12 cellular contexts compared by ENCODE assay signal in the genomic region with DNA sequence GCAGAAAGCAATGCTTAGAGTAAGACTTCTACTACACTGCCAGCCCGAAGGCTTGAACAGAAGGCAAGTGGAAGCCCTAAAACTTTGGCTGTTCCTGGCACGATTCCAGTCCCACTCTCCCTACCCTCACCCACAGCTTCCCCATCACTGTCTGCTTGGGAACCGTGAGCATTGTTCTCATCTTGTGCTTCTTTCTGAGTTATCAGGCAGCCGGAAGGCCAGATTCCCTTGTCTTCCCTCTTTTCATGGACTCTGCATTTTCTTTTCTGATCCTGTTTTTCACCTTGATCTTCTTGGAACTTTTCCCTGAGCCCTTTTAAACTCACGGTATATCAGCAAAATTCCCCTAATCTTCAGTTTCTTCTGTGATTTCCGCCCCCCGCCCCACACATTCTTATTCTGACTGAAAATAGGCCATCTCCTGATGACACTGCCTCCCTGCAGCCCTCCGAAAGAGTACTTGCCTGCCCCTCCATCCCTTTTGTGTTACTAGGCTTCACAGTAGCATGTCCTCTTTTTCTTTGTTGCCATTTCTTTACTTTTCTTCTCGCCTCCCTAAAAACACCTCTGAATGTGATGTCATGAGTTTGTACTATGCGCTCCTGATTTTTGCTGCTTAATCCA. TPM values are rescaled to one million over a fixed set of nuclear protein-coding genes. Genes with fewer than 3 reads are reported as not detected.
DNase-seq lines count a peak whose midpoint lies in the region; ATAC-seq, FAIRE-seq and TF ChIP-seq lines count a peak whose summit lies in the region.
"Had no signal": no experiment of that assay in that cellular context is flagged by ENCODE, and none has a peak within 500 bp of the region (broad histone marks: within the 10 kb centered on the region; RNA-seq: fewer than 3 reads in every experiment).

No MANE protein-coding gene starts in this region.

- H2AK5ac ChIP-seq in H1 (ENCODE audit: low read depth, low read length): no peak overlapping the region

- peaks cover 5% of the 10 kb centered on the region for H3K4me1 ChIP-seq in cardiac muscle cell (ENCODE audit: low read depth)
- H3K4me1 ChIP-seq in H1 (replicated peaks in 1 of 4; ENCODE audit: control insufficient read depth in 3 of 4, insufficient read depth in 4 of 4, low read length in 3 of 4): peaks cover 0 to 13% (median 9%) of the 10 kb centered on the region in 4 experiments; a peak in 4 of 7 replicates

- no peak overlapping the region for H3K56ac ChIP-seq in H1 (replicated peaks; ENCODE audit: insufficient read length, low read depth, low read length)

- TF ChIP-seq POLR2A in H1 (IDR thresholded peaks at IDR 0.05; ENCODE audit: control extremely low read depth in 1 of 2, low read depth in 2 of 2, low read length in 2 of 2): no peak

- CTCF ChIA-PET in H1 (lab: Charles Lee; ENCODE audit: partially characterized antibody): interaction anchor here (1.8 to 2.3 kb wide), 2 partner anchors 27 to 72 kb away, joined by 5 to 10 read pairs; no protein-coding TSS in a partner anchor

- H3K14ac ChIP-seq in H1 (ENCODE audit: insufficient read length): no peak overlapping the region

- H3K4me2 ChIP-seq in H1 (ENCODE audit: insufficient read depth in 1 of 2, low read depth in 2 of 2, low read length in 2 of 2): peak overlapping the region; percentile 48 to 66
- H3K4me2 ChIP-seq: SK-N-SH had no signal

- intact Hi-C loops in cardiac septum (cut with DNase I): no loop called here

- H3K4ac ChIP-seq in H1 (replicated peaks; ENCODE audit: insufficient read length, low read depth, low read length): no peak overlapping the region

- no peak for TF ChIP-seq RAD21 in H1 (IDR thresholded peaks at IDR 0.05 in 1 of 2, conservative IDR thresholded peaks at IDR 0.05 in 1 of 2; ENCODE audit: low read depth in 2 of 2, low read length in 2 of 2)

- H3K9ac ChIP-seq in H1 (replicated peaks in 1 of 4; ENCODE audit: extremely low read depth in 1 of 4, low read depth in 3 of 4, low read length in 3 of 4): peak overlapping the region in 1 of 4 experiments; percentile 2; a peak in 3 of 7 replicates
- H3K9ac ChIP-seq: SK-N-SH had no signal

- no peak for TF ChIP-seq EP300 in H1 (IDR thresholded peaks at IDR 0.05; ENCODE audit: borderline replicate concordance in 1 of 2, low read depth in 2 of 2, low read length in 2 of 2)

- peak overlapping the region; percentile 35 for H3K27ac ChIP-seq in cardiac muscle cell
- H3K27ac ChIP-seq in H1 (ENCODE audit: low read depth, low read length): peak overlapping the region; percentile 19; the same call in 1 of the 2 replicates

- no peak overlapping the region for H4K91ac ChIP-seq in H1 (replicated peaks; ENCODE audit: insufficient read length, low read length)

- peak; percentile 18 to 38 for DNase-seq in cardiac muscle cell (ENCODE audit: low read depth in 1 of 2, low spot score in 1 of 2)
- no peak for DNase-seq in cardiac septum (ENCODE audit: low spot score)
- DNase-seq in Kasumi-1 (lab: John Stamatoyannopoulos, UW): peak; percentile 53 to 54
- no peak for DNase-seq in H1 (ENCODE audit: low read depth in 1 of 2, low spot score in 2 of 2)
- DNase-seq in stimulated activated CD8-positive, alpha-beta memory T cell treated with anti-CD3 and anti-CD28 coated beads, Interleukin-4, amount 100 ng/mL, for 48 hours: peak; percentile 39
- no peak for DNase-seq in HuH-7.5 (ENCODE audit: low spot score)
- DNase-seq: activated CD4-positive, alpha-beta T cell treated with anti-CD3 and anti-CD28 coated beads, Interleukin-2, amount 50 U/mL, for 4 hours; erythroblast; NCI-H526; SK-N-SH had no signal

- H2AFZ ChIP-seq in H1 (ENCODE audit: low read length): no peak overlapping the region

- H2BK120ac ChIP-seq in H1 (replicated peaks; ENCODE audit: low read depth, low read length): no peak overlapping the region

- H2BK15ac ChIP-seq in H1 (ENCODE audit: low read length): no peak overlapping the region

- H3K36me3 ChIP-seq in cardiac muscle cell (no peaks in the 10 kb centered on the region), H1 (ENCODE audit: control insufficient read depth in 2 of 4, insufficient read depth in 4 of 4, low read length in 3 of 4) (no peaks in the 10 kb centered on the region)

- no peaks in the 10 kb centered on the region for H3K27me3 ChIP-seq in cardiac muscle cell
- H3K27me3 ChIP-seq in H1 (replicated peaks in 1 of 4; ENCODE audit: control insufficient read depth in 3 of 4, extremely low read depth in 1 of 4, insufficient read depth in 3 of 4, low read length in 3 of 4): no peaks in the 10 kb centered on the region

- H3K79me1 ChIP-seq in H1 (ENCODE audit: low read depth, low read length): peaks cover 12% of the 10 kb centered on the region

- no peak overlapping the region for H2BK20ac ChIP-seq in H1 (ENCODE audit: low read length)

- H3K18ac ChIP-seq in H1 (ENCODE audit: extremely low read depth, low read length): peak overlapping the region; percentile 52; the same call in 1 of the 2 replicates

- no peak overlapping the region for H4K5ac ChIP-seq in H1 (ENCODE audit: insufficient read length, low read depth, low read length)

- peaks cover 2 to 85% of the 10 kb centered on the region in 2 experiments for H3K79me2 ChIP-seq in H1 (ENCODE audit: control insufficient read depth in 1 of 2, insufficient read depth in 2 of 2, low read length in 2 of 2)

- H4K8ac ChIP-seq in H1 (ENCODE audit: extremely low read depth, insufficient read depth, low read length): no peak overlapping the region

- POLR2A ChIA-PET in H1 (lab: Charles Lee; ENCODE audit: partially characterized antibody): no interaction called here

- 54% methylated on average over 10 of the region's 10 CpGs; no CpG with 5 or more reads in 1 of the 2 experiments for WGBS in H1 (ENCODE audit: extremely low coverage in 1 of 2, insufficient coverage in 1 of 2, insufficient read length in 1 of 2, insufficient replicate concordance in 2 of 2, low coverage in 1 of 2, low lambda C conversion rate in 2 of 2, missing lambda C conversion rate in 1 of 2), 2 experiments

- no peak overlapping the region for H2BK12ac ChIP-seq in H1 (ENCODE audit: low read depth, low read length)

- no peak overlapping the region for H3K4me3 ChIP-seq in cardiac muscle cell
- peak overlapping the region in 1 of 4 experiments; percentile 3; a peak in 1 of 8 replicates for H3K4me3 ChIP-seq in H1 (ENCODE audit: extremely low read depth in 1 of 4, insufficient read depth in 2 of 4, low read depth in 3 of 4, low read length in 4 of 4)

- no peak overlapping the region for H3K23ac ChIP-seq in H1 (ENCODE audit: insufficient read length)

- H3K23me2 ChIP-seq in H1 (ENCODE audit: low read depth, low read length): no peaks in the 10 kb centered on the region

- H3K9me3 ChIP-seq in cardiac muscle cell (ENCODE audit: low read depth) (no peaks in the 10 kb centered on the region), H1 (ENCODE audit: insufficient read depth in 2 of 2, low read depth in 1 of 2, low read length in 1 of 2) (no peaks in the 10 kb centered on the region)
- H3K9me3 ChIP-seq: SK-N-SH had no signal

- TF ChIP-seq CTCF in cardiac muscle cell (IDR thresholded peaks at IDR 0.05; ENCODE audit: low read depth, low read length) (no peak), H1 (IDR thresholded peaks at IDR 0.05; ENCODE audit: control extremely low read depth in 1 of 3, insufficient read depth in 1 of 3, low read depth in 1 of 3, low read length in 3 of 3) (no peak)

- peak; percentile 36 for FAIRE-seq in H1 (lab: Jason Lieb, UNC)

- no peak overlapping the region for H2BK5ac ChIP-seq in H1 (ENCODE audit: low read depth, low read length)

- H4K20me1 ChIP-seq in H1 (replicated peaks in 1 of 2; ENCODE audit: control insufficient read depth in 1 of 2, insufficient read depth in 2 of 2, low read length in 2 of 2): peaks cover 2 to 8% of the 10 kb centered on the region in 2 experiments

- ATAC-seq in GM18868 (IDR thresholded peaks at IDR 0.05; ENCODE audit: unreplicated experiment) (no peak), GM21619 (IDR thresholded peaks at IDR 0.05; ENCODE audit: unreplicated experiment) (no peak)

TF ChIP-seq in H1, 55 proteins besides CTCF, POLR2A, EP300 and RAD21:
- TF ChIP-seq SIRT6 (IDR thresholded peaks at IDR 0.05; ENCODE audit: low read length) (no peak), JUND (IDR thresholded peaks at IDR 0.05; ENCODE audit: low read length) (no peak), ASH2L (IDR thresholded peaks at IDR 0.05; ENCODE audit: low read length) (peak; percentile 49), BRCA1 (IDR thresholded peaks at IDR 0.05; ENCODE audit: low read depth, low read length) (no peak), CBX5 (IDR thresholded peaks at IDR 0.05; ENCODE audit: low read depth, low read length) (no peak), CREB1 (IDR thresholded peaks at IDR 0.05) (no peak), TEAD4 (IDR thresholded peaks at IDR 0.05; ENCODE audit: low read depth, low read length) (no peak), SRF (IDR thresholded peaks at IDR 0.05; ENCODE audit: low read depth, low read length) (no peak), RBBP5 (IDR thresholded peaks at IDR 0.05; ENCODE audit: borderline replicate concordance, low read depth, low read length) (peak; percentile 56; the same call in 1 of the 2 replicates), POU5F1 (IDR thresholded peaks at IDR 0.05; ENCODE audit: low read depth, low read length) (no peak)

RNA-seq across cellular contexts. Expression of gene RCOR1, which starts 29.9 kb away (rescaled TPM):
- total RNA-seq in cardiac muscle cell (11.8 and 17.0 TPM in 2 replicates), cardiac septum (12.5 TPM)
- polyA plus RNA-seq in cardiac muscle cell (5.3 and 8.9 TPM in 2 replicates), H1 (2011; rRNA removed) (8.6 and 12.3 TPM in 2 replicates)
- total RNA-seq in H1 (2021; fragmentation: NEBNext Ultra II Directional; extraction: Animal tissue kit (Norgen Biotek cat#: 25700)): 23.1 and 26.3 TPM in 2 replicates
- 9.7 TPM for polyA plus RNA-seq in H1 (2011; cell fraction: cytosol; rRNA removed)
- 8.9 TPM for polyA plus RNA-seq in H1 (2011; cell fraction: nucleus; rRNA removed)
- 10.0 to 14.7 TPM (median 12.8 TPM) in 4 replicates for polyA plus RNA-seq in H1 (2012, experiment 1 of 2)
- 2.3 TPM for polyA plus RNA-seq in H1 (2012, experiment 2 of 2)
- 11.1 TPM for polyA plus RNA-seq in H1 (2013, experiment 1 of 2)
- 11.7 TPM for polyA plus RNA-seq in H1 (2013, experiment 2 of 2)
- polyA minus RNA-seq in H1 (2011; rRNA and poly(A)+ RNA removed): 18.2 and 19.2 TPM in 2 replicates
- 14.6 TPM for polyA minus RNA-seq in H1 (2011; cell fraction: cytosol; rRNA and poly(A)+ RNA removed)
- 19.4 TPM for polyA minus RNA-seq in H1 (2011; cell fraction: nucleus; rRNA and poly(A)+ RNA removed)

Comparison
In these comparisons a context has a peak if more than half of its experiments do, and no peak if none do; other contexts are left out.
1. DNase-seq: peak in cardiac muscle cell (2 of 2), Kasumi-1 (2 of 2) and stimulated activated CD8-positive, alpha-beta memory T cell treated with anti-CD3 and anti-CD28 coated beads, Interleukin-4, amount 100 ng/mL, for 48 hours (single experiment); none in cardiac septum (single experiment), H1 (0 of 2) and HuH-7.5 (single experiment).